In genomic region chr12:102144221-102144620, GRCh38 we compare ENCODE assay signal across 25 cellular contexts. TPM values are rescaled to one million over a fixed set of nuclear protein-coding genes. Genes with fewer than 3 reads are reported as not detected.
DNase-seq lines count a peak whose midpoint lies in the region; ATAC-seq, FAIRE-seq and TF ChIP-seq lines count a peak whose summit lies in the region.
"Had no signal": no experiment of that assay in that cellular context is flagged by ENCODE, and none has a peak within 500 bp of the region (broad histone marks: within the 10 kb centered on the region; RNA-seq: fewer than 3 reads in every experiment).

No MANE protein-coding gene starts in this region.

- H3K27me3 Mint-ChIP-seq in chondrocyte (ENCODE audit: low read depth) (no peaks in the 10 kb centered on the region), mesothelial cell of epicardium (ENCODE audit: low read depth) (no peaks in the 10 kb centered on the region)
- H3K27me3 Mint-ChIP-seq: CD8-positive, alpha-beta memory T cell had no signal

- H4K20me1 ChIP-seq in IMR-90 (ENCODE audit: insufficient read depth, low read length): no peaks in the 10 kb centered on the region

- H3K23ac ChIP-seq in IMR-90 (ENCODE audit: low read depth, low read length): no peak overlapping the region

- no peak overlapping the region for H2BK120ac ChIP-seq in IMR-90 (ENCODE audit: low read depth, low read length)

- no peaks in the 10 kb centered on the region for H3K27me3 ChIP-seq in IMR-90 (ENCODE audit: control insufficient read depth, insufficient read depth, low read length)
- H3K27me3 ChIP-seq: Peyer's patch, SJSA1 had no signal

- dilution Hi-C loops in IMR-90 (cut with HindIII; ENCODE audit: low sequenced_read_pairs, unreplicated experiment): no loop called here

- no peak overlapping the region for H3K18ac ChIP-seq in IMR-90 (ENCODE audit: low read depth, low read length)

- in situ Hi-C loops in IMR-90 (cut with MboI; ENCODE audit: low sequenced_read_pairs): no loop called here

- no peak overlapping the region for H2AFZ ChIP-seq in IMR-90 (replicated peaks; ENCODE audit: low read length, poor library complexity)

- TF ChIP-seq POLR2A in IMR-90 (IDR thresholded peaks at IDR 0.05; ENCODE audit: low read depth, low read length): no peak
- TF ChIP-seq POLR2A in GM12891 (IDR thresholded peaks at IDR 0.05; ENCODE audit: low read depth, low read length): no peak

- H3K9ac ChIP-seq in IMR-90 (ENCODE audit: low read depth, low read length): no peak overlapping the region

- WGBS in IMR-90 (ENCODE audit: extremely low coverage in 2 of 2, insufficient read length in 1 of 2), 2 experiments: 100% methylated on average over 1 of the region's 1 CpG; no CpG with 5 or more reads in 1 of the 2 experiments

- no peak overlapping the region for H2BK15ac ChIP-seq in IMR-90 (ENCODE audit: low read depth, low read length)

- intact Hi-C loops in IMR-90 (cut with micrococcal nuclease): no loop called here

- peak overlapping the region; percentile 60 for H3K27ac Mint-ChIP-seq in chondrocyte (ENCODE audit: unreplicated experiment)
- H3K27ac Mint-ChIP-seq in mesothelial cell of epicardium: no peak overlapping the region
- H3K27ac Mint-ChIP-seq: CD8-positive, alpha-beta memory T cell had no signal

- CTCF ChIA-PET in IMR-90 (lab: Yijun Ruan, JAX): interaction anchor here (0.5 kb wide), 1 partner anchor 208 kb away, joined by 3 read pairs; no protein-coding TSS in a partner anchor

- no peak overlapping the region for H4K91ac ChIP-seq in IMR-90 (ENCODE audit: insufficient read depth, low read depth, low read length)

- H3K4me1 ChIP-seq in IMR-90 (ENCODE audit: control insufficient read depth, insufficient read depth, low read length): no peaks in the 10 kb centered on the region
- H3K4me1 ChIP-seq: Peyer's patch, SJSA1 had no signal

- DNase-seq in IMR-90: no peak
- DNase-seq in chondrocyte (ENCODE audit: low spot score): no peak
- peak; percentile 8 for DNase-seq in fibroblast of the aortic adventitia (ENCODE audit: low read depth)
- DNase-seq in middle frontal gyrus (ENCODE audit: extremely low spot score, low spot score): no peak
- DNase-seq in mesothelial cell of epicardium (ENCODE audit: low spot score in 2 of 2, unreplicated experiment in 2 of 2): no peak
- no peak for DNase-seq in GM12891 (ENCODE audit: insufficient read length, low spot score)
- no peak for DNase-seq in DMS53 treated with DMSO at 0.1 percent for 48 hours (lab: John Stamatoyannopoulos, UW; ENCODE audit: unreplicated experiment)
- DNase-seq: AML-193; Calu3; CD8-positive, alpha-beta memory T cell; EL; GF-D8; MM.1S; NCI-H1048; NCI-H146; NCI-H2029; NCI-H226; NCI-H510A treated with DMSO at 0.1 percent for 48 hours; NCI-H82; Peyer's patch; SW 1271 had no signal

- H3K4me3 ChIP-seq in IMR-90 (ENCODE audit: insufficient read depth, low read depth, low read length) (no peak overlapping the region), fibroblast of the aortic adventitia (ENCODE audit: low read depth, low read length) (no peak overlapping the region)
- H3K4me3 ChIP-seq: Peyer's patch, SJSA1 had no signal

- no peak overlapping the region for H3K4ac ChIP-seq in IMR-90 (ENCODE audit: low read depth, low read length)

- H3K79me1 ChIP-seq in IMR-90 (ENCODE audit: low read depth in 1 of 2, low read length in 2 of 2): no peaks in the 10 kb centered on the region

- FAIRE-seq in GM12891 (lab: Jason Lieb, UNC): no peak

- H3K9me3 Mint-ChIP-seq in chondrocyte (ENCODE audit: low read depth) (no peaks in the 10 kb centered on the region), mesothelial cell of epicardium (peaks cover 22% of the 10 kb centered on the region)

- H3K56ac ChIP-seq in IMR-90 (ENCODE audit: extremely low read depth, insufficient read depth, low read length): no peak overlapping the region

- no peaks in the 10 kb centered on the region for H3K36me3 ChIP-seq in IMR-90 (ENCODE audit: control insufficient read depth, insufficient read depth, low read length)
- H3K36me3 ChIP-seq: Peyer's patch had no signal

- no peak overlapping the region for H2AK5ac ChIP-seq in IMR-90 (ENCODE audit: low read depth, low read length)

- H3K27ac ChIP-seq in IMR-90 (ENCODE audit: insufficient read depth, low read length): no peak overlapping the region
- H3K27ac ChIP-seq: C4-2B, Peyer's patch, SJSA1 had no signal

- H2BK5ac ChIP-seq in IMR-90 (ENCODE audit: low read depth, low read length, poor library complexity, severe bottlenecking): no peak overlapping the region

- TF ChIP-seq RAD21 in IMR-90 (IDR thresholded peaks at IDR 0.05; ENCODE audit: low read length): no peak

- H3K4me2 ChIP-seq in IMR-90 (ENCODE audit: low read depth, low read length): no peak overlapping the region

- H3K14ac ChIP-seq in IMR-90 (replicated peaks; ENCODE audit: low read depth, low read length): no peak overlapping the region

- TF ChIP-seq CTCF in IMR-90 (conservative IDR thresholded peaks at IDR 0.05; ENCODE audit: low read depth, low read length) (no peak), chondrocyte (IDR thresholded peaks at IDR 0.05) (no peak), fibroblast of the aortic adventitia (IDR thresholded peaks at IDR 0.05; ENCODE audit: insufficient read depth, low read length) (no peak), mesothelial cell of epicardium (IDR thresholded peaks at IDR 0.05; ENCODE audit: unreplicated experiment) (no peak)

- H3K4me3 Mint-ChIP-seq in chondrocyte (ENCODE audit: unreplicated experiment) (peak overlapping the region; percentile 8), mesothelial cell of epicardium (no peak overlapping the region)

- no peaks in the 10 kb centered on the region for H3K9me3 ChIP-seq in IMR-90 (ENCODE audit: control insufficient read depth, insufficient read depth, low read length)
- H3K9me3 ChIP-seq: Peyer's patch, SJSA1 had no signal

- no peaks in the 10 kb centered on the region for H3K9me1 ChIP-seq in IMR-90 (ENCODE audit: insufficient read depth, low read length)

- H4K8ac ChIP-seq in IMR-90 (ENCODE audit: low read depth in 2 of 2, low read length in 2 of 2): no peak overlapping the region

- no TSS peak for BruUV-seq in IMR-90 (replicated peaks; lab: Mats Ljungman, UMichigan)

- H3K36me3 Mint-ChIP-seq in chondrocyte (ENCODE audit: low read depth) (peaks cover 2% of the 10 kb centered on the region), mesothelial cell of epicardium (peaks cover 39% of the 10 kb centered on the region)

- H3K4me1 Mint-ChIP-seq in chondrocyte (ENCODE audit: low read depth) (peaks cover 16% of the 10 kb centered on the region), mesothelial cell of epicardium (no peaks in the 10 kb centered on the region)
- H3K4me1 Mint-ChIP-seq: CD8-positive, alpha-beta memory T cell had no signal

- POLR2A ChIA-PET in IMR-90 (lab: Charles Lee; ENCODE audit: unreplicated experiment): no interaction called here

- H4K5ac ChIP-seq in IMR-90 (ENCODE audit: low read depth, low read length): no peak overlapping the region

- peak; percentile 35; the same call in 1 of the 2 replicates for ATAC-seq in IMR-90 (ENCODE audit: low read depth)

- no peak overlapping the region for H2AK9ac ChIP-seq in IMR-90 (replicated peaks; ENCODE audit: low read depth, low read length, poor library complexity)

- no peak overlapping the region for H2BK20ac ChIP-seq in IMR-90 (ENCODE audit: low read depth, low read length)

TF ChIP-seq in IMR-90, 13 proteins besides CTCF, POLR2A, EP300 and RAD21:
- TF ChIP-seq CEBPB (IDR thresholded peaks at IDR 0.05; ENCODE audit: low read depth, low read length): 0 out of 2 replicates have a peak, but pooled peaks have one; percentile 20
- no peak for TF ChIP-seq MXI1 (IDR thresholded peaks at IDR 0.05; ENCODE audit: borderline replicate concordance, low read depth, low read length)

TF ChIP-seq in GM12891, 5 proteins besides CTCF, POLR2A, EP300 and RAD21:
- TF ChIP-seq PAX5 (IDR thresholded peaks at IDR 0.05; ENCODE audit: insufficient read depth, low read length, severe bottlenecking) (no peak), POU2F2 (IDR thresholded peaks at IDR 0.05; ENCODE audit: low read depth, low read length) (no peak), POLR2AphosphoS5 (IDR thresholded peaks at IDR 0.05; ENCODE audit: low read depth, low read length) (no peak)

RNA-seq across cellular contexts. Expression of gene PARPBP, which starts 24.2 kb away (rescaled TPM):
- total RNA-seq in IMR-90 (2012; rRNA removed): 7.2 and 15.6 TPM in 2 replicates
- polyA plus RNA-seq in IMR-90 (2012; rRNA removed): 3.0 and 4.8 TPM in 2 replicates
- 0.44 and 1.1 TPM in 2 replicates for polyA plus RNA-seq in IMR-90 (2012; cell fraction: cytosol; rRNA removed)
- polyA plus RNA-seq in IMR-90 (2012; cell fraction: nucleus; rRNA removed; ENCODE audit: low replicate concordance): 0.71 and 4.1 TPM in 2 replicates
- total RNA-seq in chondrocyte: 3.8 to 5.2 TPM (median 3.9 TPM) in 3 replicates
- total RNA-seq in fibroblast of the aortic adventitia (ENCODE audit: low replicate concordance): 4.1 and 15.8 TPM in 2 replicates
- 13.7 to 15.3 TPM (median 15.0 TPM) in 3 replicates for total RNA-seq in mesothelial cell of epicardium
- 8.8 TPM for polyA plus RNA-seq in GM12891 (2012; ENCODE audit: low read depth, missing spikeins)

RNA-seq across cellular contexts. Expression of gene NUP37, which starts 24.3 kb away (rescaled TPM):
- total RNA-seq in IMR-90 (2012; rRNA removed) (55.0 and 71.9 TPM in 2 replicates), chondrocyte (17.7 to 25.9 TPM (median 19.7 TPM) in 3 replicates), fibroblast of the aortic adventitia (ENCODE audit: low replicate concordance) (29.8 and 36.2 TPM in 2 replicates), mesothelial cell of epicardium (32.4 to 35.2 TPM (median 33.8 TPM) in 3 replicates)
- 28.4 and 41.1 TPM in 2 replicates for polyA plus RNA-seq in IMR-90 (2012; rRNA removed)
- 5.5 and 8.4 TPM in 2 replicates for polyA plus RNA-seq in IMR-90 (2012; cell fraction: cytosol; rRNA removed)
- 2.2 and 18.7 TPM in 2 replicates for polyA plus RNA-seq in IMR-90 (2012; cell fraction: nucleus; rRNA removed; ENCODE audit: low replicate concordance)
- 56.4 TPM for polyA plus RNA-seq in GM12891 (2012; ENCODE audit: low read depth, missing spikeins)

RNA-seq across cellular contexts. Expression of gene PMCH, which starts 53.4 kb away (rescaled TPM):
- total RNA-seq in IMR-90 (2012; rRNA removed): not detected in 2 replicates
- polyA plus RNA-seq in IMR-90 (2012; rRNA removed): not detected in 2 replicates
- polyA plus RNA-seq in IMR-90 (2012; cell fraction: cytosol; rRNA removed): not detected in 2 replicates
- polyA plus RNA-seq in IMR-90 (2012; cell fraction: nucleus; rRNA removed; ENCODE audit: low replicate concordance): not detected in 2 replicates
- not detected in 3 replicates for total RNA-seq in chondrocyte
- 0.27 TPM in 1 of 2 replicates, not detected in the other for total RNA-seq in fibroblast of the aortic adventitia (ENCODE audit: low replicate concordance)
- not detected in 3 replicates for total RNA-seq in mesothelial cell of epicardium
- polyA plus RNA-seq in GM12891 (2012; ENCODE audit: low read depth, missing spikeins): 0.47 TPM
- total RNA-seq: Calu3, H4, OCI-LY7, Peyer's patch, SJSA1 had no signal
- polyA plus RNA-seq: CD8-positive, alpha-beta memory T cell had no signal
